25 cellular contexts compared by ENCODE assay signal in genomic region chr17:10201680-10202079, GRCh38.
"Had no signal": no experiment of that assay in that cellular context is flagged by ENCODE, and none has a peak within 500 bp of the region (broad histone marks: within the 10 kb centered on the region; RNA-seq: fewer than 3 reads in every experiment).

No MANE protein-coding gene starts in this region.

- H3K4me2 ChIP-seq: hepatocyte had no signal

- H3K36me3 ChIP-seq: left ventricle myocardium inferior, pancreas, prostate gland, sigmoid colon, spleen, suprapubic skin, thoracic aorta, tibial artery, upper lobe of right lung had no signal

- H3K27ac ChIP-seq: hepatocyte, left ventricle myocardium inferior, pancreas, prostate gland, sigmoid colon, spleen, suprapubic skin, thoracic aorta, tibial artery, upper lobe of right lung had no signal

- H3K9me3 ChIP-seq: pancreas, prostate gland, thoracic aorta had no signal

- ATAC-seq: natural killer cell; pancreas; right cardiac atrium; stimulated activated effector memory CD8-positive, alpha-beta T cell treated with anti-CD3 and anti-CD28 coated beads, Interleukin-12 subunit alpha, Interleukin-12 subunit beta, amount 100 ng/mL, for 72 hours; upper lobe of right lung had no signal

- H2AFZ ChIP-seq: hepatocyte had no signal

- DNase-seq: islet precursor cell; left ventricle myocardium inferior; mesendoderm; naive B cell; natural killer cell; nephron progenitor cell; pancreas; posterior cingulate gyrus; retina; right cardiac atrium; sigmoid colon; small intestine; spleen; stimulated activated CD4-positive, alpha-beta T cell treated with anti-CD3 and anti-CD28 coated beads, Interleukin-4, amount 100 ng/mL, for 24 hours; stimulated activated naive CD4-positive, alpha-beta T cell; tibial artery; trophoblast cell; upper lobe of right lung had no signal

- H3K4me3 ChIP-seq: hepatocyte, left ventricle myocardium inferior, lung, pancreas, prostate gland, sigmoid colon, spleen, suprapubic skin, thoracic aorta, tibial artery, upper lobe of right lung had no signal

- H3K4me1 ChIP-seq: pancreas, prostate gland, upper lobe of right lung had no signal

- FAIRE-seq: pancreas, small intestine, urothelium cell line had no signal
